In the genomic region with DNA sequence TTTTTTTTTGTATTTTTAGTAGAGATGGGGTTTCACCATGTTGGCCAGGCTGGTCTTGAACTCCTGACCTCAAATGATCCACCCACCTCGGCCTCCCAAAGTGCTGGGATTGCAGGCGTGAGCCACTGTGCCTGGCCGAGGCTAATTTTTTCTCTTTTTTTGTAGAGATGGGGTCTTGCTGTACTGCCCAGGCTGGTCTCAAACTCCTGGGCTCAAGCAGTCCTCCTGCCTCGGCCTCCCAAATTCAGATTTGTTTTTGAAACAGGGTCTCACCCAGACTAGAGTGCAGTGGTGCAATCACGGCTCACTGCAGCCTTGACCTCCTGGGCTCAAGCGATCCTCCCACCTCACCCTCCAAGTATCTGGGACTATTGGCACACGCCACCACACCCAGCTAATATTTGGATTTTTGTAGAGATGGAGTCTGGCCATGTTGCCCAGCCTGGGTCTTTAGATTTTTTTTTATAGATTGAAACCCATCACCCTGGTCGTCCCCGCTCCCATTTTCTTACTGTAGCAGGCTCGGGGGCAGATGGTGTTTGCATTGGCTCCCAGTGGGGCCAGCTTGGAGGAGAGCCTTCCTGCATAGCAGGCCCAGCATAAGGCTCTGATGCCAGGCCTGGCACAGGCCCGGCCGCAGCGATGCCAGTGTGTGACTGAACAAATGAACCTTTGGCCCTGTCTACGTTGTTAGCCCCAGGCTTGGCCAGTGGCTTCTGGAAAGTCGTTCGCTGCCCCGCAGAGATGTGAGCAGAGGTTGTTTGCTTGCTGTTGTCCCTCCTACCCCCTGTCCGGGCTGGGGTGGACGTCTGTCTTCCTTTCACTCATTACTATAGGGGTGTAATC, we compare ENCODE assay signal across 22 cellular contexts. TPM values are rescaled to one million over a fixed set of nuclear protein-coding genes. Genes with fewer than 3 reads are reported as not detected.
"Had no signal": no experiment of that assay in that cellular context is flagged by ENCODE, and none has a peak within 500 bp of the region (broad histone marks: within the 10 kb centered on the region; RNA-seq: fewer than 3 reads in every experiment).

No MANE protein-coding gene starts in this region.

- H3K36me3 Mint-ChIP-seq: activated naive CD8-positive, alpha-beta T cell had no signal

- ATAC-seq: activated CD4-positive, alpha-beta T cell treated with anti-CD3 and anti-CD28 coated beads for 36 hours; activated CD8-positive, alpha-beta memory T cell treated with anti-CD3 and anti-CD28 coated beads, Interleukin-2, amount 10 ng/mL, durations not matched to agents 7 days and 5 days; left lung; mucosa of descending colon; stimulated activated naive CD8-positive, alpha-beta T cell treated with anti-CD3 and anti-CD28 coated beads, Interleukin-15, Interleukin-2, amounts not matched to agents 100 U/mL and 50 U/mL, for 24 hours had no signal

- H3K27me3 ChIP-seq: cardiac muscle cell, left lung, neutrophil, suprapubic skin, vagina had no signal

- H3K27ac ChIP-seq: cardiac muscle cell, coronary artery, left lung, neutrophil, parathyroid adenoma, suprapubic skin, vagina, WERI-Rb-1 had no signal

- H3K4me3 Mint-ChIP-seq: activated CD4-positive, alpha-beta memory T cell treated with anti-CD3 and anti-CD28 coated beads for 36 hours; activated CD4-positive, alpha-beta T cell treated with anti-CD3 and anti-CD28 coated beads for 36 hours; activated CD8-positive, alpha-beta memory T cell treated with anti-CD3 and anti-CD28 coated beads, Interleukin-2, amount 10 ng/mL, durations not matched to agents 7 days and 5 days; activated naive CD8-positive, alpha-beta T cell; naive B cell had no signal

- DNase-seq: activated CD4-positive, alpha-beta memory T cell treated with anti-CD3 and anti-CD28 coated beads for 36 hours; activated CD4-positive, alpha-beta T cell treated with anti-CD3 and anti-CD28 coated beads for 36 hours; activated CD8-positive, alpha-beta memory T cell treated with anti-CD3 and anti-CD28 coated beads, Interleukin-2, amount 10 ng/mL, durations not matched to agents 7 days and 5 days; erythroblast; head of caudate nucleus; kidney; mesenchymal stem cell; naive B cell; stimulated activated CD8-positive, alpha-beta memory T cell treated with anti-CD3 and anti-CD28 coated beads, Interleukin-4, amount 100 ng/mL, for 48 hours; stimulated activated naive CD8-positive, alpha-beta T cell treated with anti-CD3 and anti-CD28 coated beads, Interleukin-15, Interleukin-2, amounts not matched to agents 100 U/mL and 50 U/mL, for 24 hours; T-helper 2 cell; trophoblast cell; WERI-Rb-1 had no signal

- H2AFZ ChIP-seq: parathyroid adenoma had no signal

- H3K4me1 ChIP-seq: parathyroid adenoma had no signal

- H3K9me3 Mint-ChIP-seq: activated CD4-positive, alpha-beta memory T cell treated with anti-CD3 and anti-CD28 coated beads for 36 hours; naive B cell had no signal

- H3K27me3 Mint-ChIP-seq: activated CD4-positive, alpha-beta memory T cell treated with anti-CD3 and anti-CD28 coated beads for 36 hours; activated CD4-positive, alpha-beta T cell treated with anti-CD3 and anti-CD28 coated beads for 36 hours; activated CD8-positive, alpha-beta memory T cell treated with anti-CD3 and anti-CD28 coated beads, Interleukin-2, amount 10 ng/mL, durations not matched to agents 7 days and 5 days; activated naive CD8-positive, alpha-beta T cell; naive B cell had no signal

- H3K9me3 ChIP-seq: left lung, mucosa of descending colon, neutrophil, suprapubic skin, vagina had no signal

- H3K4me3 ChIP-seq: cardiac muscle cell, coronary artery, left lung, mucosa of descending colon, suprapubic skin, vagina had no signal

- H3K9ac ChIP-seq: parathyroid adenoma had no signal

- H3K27ac Mint-ChIP-seq: activated CD4-positive, alpha-beta memory T cell treated with anti-CD3 and anti-CD28 coated beads for 36 hours; activated CD4-positive, alpha-beta T cell treated with anti-CD3 and anti-CD28 coated beads for 36 hours; activated CD8-positive, alpha-beta memory T cell treated with anti-CD3 and anti-CD28 coated beads, Interleukin-2, amount 10 ng/mL, durations not matched to agents 7 days and 5 days; activated naive CD8-positive, alpha-beta T cell had no signal

RNA-seq across cellular contexts. Expression of a gene that starts 41.5 kb away (rescaled TPM):
- total RNA-seq: activated CD4-positive, alpha-beta memory T cell treated with anti-CD3 and anti-CD28 coated beads for 36 hours; activated CD4-positive, alpha-beta T cell treated with anti-CD3 and anti-CD28 coated beads for 36 hours; activated CD8-positive, alpha-beta memory T cell treated with anti-CD3 and anti-CD28 coated beads, Interleukin-2, amount 10 ng/mL, durations not matched to agents 7 days and 5 days; cardiac muscle cell; kidney; left lung; suprapubic skin; vagina had no signal
- polyA plus RNA-seq: cardiac muscle cell had no signal
